ENCODE assay signal across 14 cellular contexts in genomic region chr7:19772323-19772722, GRCh38. TPM values are rescaled to one million over a fixed set of nuclear protein-coding genes. Genes with fewer than 3 reads are reported as not detected.
DNase-seq lines count a peak whose midpoint lies in the region; ATAC-seq and TF ChIP-seq lines count a peak whose summit lies in the region.
"Had no signal": no experiment of that assay in that cellular context is flagged by ENCODE, and none has a peak within 500 bp of the region (broad histone marks: within the 10 kb centered on the region; RNA-seq: fewer than 3 reads in every experiment).

No MANE protein-coding gene starts in this region.

- H3K4me1 ChIP-seq in ectodermal cell (ENCODE audit: control insufficient read depth, insufficient read depth, low read length) (no peaks in the 10 kb centered on the region), tibial artery (peaks cover 0 to 17% (median 11%) of the 10 kb centered on the region in 4 donors)
- H3K4me1 ChIP-seq: right lobe of liver had no signal

- H3K27me3 ChIP-seq in ectodermal cell (ENCODE audit: control insufficient read depth, insufficient read depth, low read length, poor library complexity, severe bottlenecking), result peaks cover 34% of the 10 kb centered on the region
- peaks cover 0 to 26% of the 10 kb centered on the region in 2 donors for H3K27me3 ChIP-seq in tibial artery

- no peak overlapping the region for H3K27ac Mint-ChIP-seq in nephron

- H3K4me3 Mint-ChIP-seq in nephron, result peak overlapping the region; percentile 76 to 79 (median 77)

- peaks cover 48% of the 10 kb centered on the region for H3K27me3 Mint-ChIP-seq in nephron (ENCODE audit: low read depth)

- intact Hi-C loops in tibial artery (cut with DNase I; ENCODE audit: low total_unique reads), result no loop called here

- H3K36me3 ChIP-seq in ectodermal cell (ENCODE audit: control insufficient read depth, insufficient read depth, low read length) (no peaks in the 10 kb centered on the region), tibial artery (no peaks in the 10 kb centered on the region)
- H3K36me3 ChIP-seq: right lobe of liver had no signal

- ATAC-seq in HG03442 (IDR thresholded peaks at IDR 0.05; ENCODE audit: unreplicated experiment), result no peak
- ATAC-seq: left colon had no signal

- TF ChIP-seq CTCF in nephron (IDR thresholded peaks at IDR 0.05; ENCODE audit: unreplicated experiment in 3 of 3) (no peak), tibial artery (IDR thresholded peaks at IDR 0.05) (no peak)

- H3K4me3 ChIP-seq in ectodermal cell (ENCODE audit: insufficient read depth, low read depth, low read length), result peak overlapping the region; percentile 38
- H3K4me3 ChIP-seq in tibial artery, result peak overlapping the region in 1 of 2 donors; percentile 21
- H3K4me3 ChIP-seq: K562, right lobe of liver had no signal

- H3K9me3 Mint-ChIP-seq in nephron, result no peaks in the 10 kb centered on the region

- peak; percentile 20 for DNase-seq in COR-L47 (lab: John Stamatoyannopoulos, UW)
- DNase-seq in NCI-H1105 (lab: John Stamatoyannopoulos, UW), result peak; percentile 27
- no peak for DNase-seq in LoVo (ENCODE audit: low spot score)
- DNase-seq in activated CD4-positive, alpha-beta T cell treated with anti-CD3 and anti-CD28 coated beads for 4 hours, result no peak
- no peak for DNase-seq in tibial artery
- DNase-seq: left colon; NK-92 treated with Interleukin-12 subunit alpha and Interleukin-12 subunit beta, amount 100 ng/mL, for 24 hours; right lobe of liver; T-helper 1 cell had no signal

- peaks cover 15% of the 10 kb centered on the region for H3K4me1 Mint-ChIP-seq in nephron

- no peak overlapping the region for H3K27ac ChIP-seq in ectodermal cell (ENCODE audit: insufficient read depth, low read depth, low read length, poor library complexity, severe bottlenecking)
- no peak overlapping the region for H3K27ac ChIP-seq in tibial artery
- H3K27ac ChIP-seq: right lobe of liver had no signal

- no peaks in the 10 kb centered on the region for H3K36me3 Mint-ChIP-seq in nephron (ENCODE audit: low read depth)

- WGBS in ectodermal cell, 2 experiments, result 1 to 3% methylated on average over 17 of the region's 17 CpGs

- no peaks in the 10 kb centered on the region for H3K9me3 ChIP-seq in ectodermal cell (ENCODE audit: control insufficient read depth, low read length)
- H3K9me3 ChIP-seq in tibial artery, result no peaks in the 10 kb centered on the region
- H3K9me3 ChIP-seq: right lobe of liver had no signal

RNA-seq across cellular contexts. Expression of gene TMEM196, which starts 1.1 kb away (rescaled TPM):
- not detected for polyA plus RNA-seq in ectodermal cell (2013, experiment 1 of 4)
- 0.11 TPM for polyA plus RNA-seq in ectodermal cell (2013, experiment 2 of 4)
- polyA plus RNA-seq in ectodermal cell (2013, experiment 3 of 4), result not detected
- polyA plus RNA-seq in ectodermal cell (2013, experiment 4 of 4), result 0.12 TPM
- polyA plus RNA-seq: esophagus, K562 had no signal

Comparison
In these comparisons a context has a peak if more than half of its experiments do, and no peak if none do; other contexts are left out.
1. DNase-seq: peak in COR-L47 (single experiment) and NCI-H1105 (single experiment); none in LoVo (single experiment), activated CD4-positive, alpha-beta T cell treated with anti-CD3 and anti-CD28 coated beads for 4 hours (0 of 2) and tibial artery (0 of 2).